30 cellular contexts compared by ENCODE assay signal in genomic region chr22:43242627-43243026, GRCh38.
"Had no signal": no experiment of that assay in that cellular context is flagged by ENCODE, and none has a peak within 500 bp of the region (broad histone marks: within the 10 kb centered on the region; RNA-seq: fewer than 3 reads in every experiment).

No MANE protein-coding gene starts in this region.

- H3K4me1 Mint-ChIP-seq: stimulated activated naive CD8-positive, alpha-beta T cell treated with anti-CD3 and anti-CD28 coated beads, Interleukin-15, amount 100 ng/mL, for 72 hours had no signal

- H3K27ac Mint-ChIP-seq: naive B cell; natural killer cell treated with Interleukin-12 subunit alpha and Interleukin-12 subunit beta and Interleukin-15 and Interleukin-18, amount 100 ng/mL, for 72 hours had no signal

- H3K4me2 ChIP-seq: hepatocyte, smooth muscle cell had no signal

- ATAC-seq: foreskin keratinocyte; gastroesophageal sphincter; heart left ventricle; left colon; lower lobe of right lung; natural killer cell treated with Interleukin-12 subunit alpha and Interleukin-12 subunit beta and Interleukin-15 and Interleukin-18, amount 100 ng/mL, for 72 hours; sciatic nerve; stimulated activated naive CD8-positive, alpha-beta T cell treated with anti-CD3 and anti-CD28 coated beads, Interleukin-15, amount 100 ng/mL, for 72 hours; upper lobe of right lung had no signal

- DNase-seq: dermis blood vessel endothelial cell; effector memory CD4-positive, alpha-beta T cell; foreskin keratinocyte; heart left ventricle; kidney glomerular epithelial cell; left colon; left ventricle myocardium inferior; lower lobe of right lung; naive B cell; nucleus accumbens; ovary; posterior cingulate gyrus; stimulated activated CD4-positive, alpha-beta T cell treated with anti-CD3 and anti-CD28 coated beads, Interleukin-12 subunit alpha, Interleukin-12 subunit beta, amount 100 ng/mL, for 4 hours; stimulated activated CD4-positive, alpha-beta T cell treated with anti-CD3 and anti-CD28 coated beads, Interleukin-1b, Interleukin-23, amount 100 ng/mL, for 48 hours; stimulated activated CD4-positive, alpha-beta T cell treated with anti-CD3 and anti-CD28 coated beads, Interleukin-4, amount 100 ng/mL, for 1 hour; stimulated activated CD8-positive, alpha-beta memory T cell treated with anti-CD3 and anti-CD28 coated beads, Interleukin-4, amount 100 ng/mL, for 48 hours; stimulated activated naive CD4-positive, alpha-beta T cell; stimulated activated naive CD8-positive, alpha-beta T cell treated with anti-CD3 and anti-CD28 coated beads, Interleukin-15, amount 100 ng/mL, for 72 hours; transverse colon; upper lobe of right lung; uterus had no signal

- H3K27me3 Mint-ChIP-seq: natural killer cell treated with Interleukin-12 subunit alpha and Interleukin-12 subunit beta and Interleukin-15 and Interleukin-18, amount 100 ng/mL, for 72 hours; stimulated activated naive CD8-positive, alpha-beta T cell treated with anti-CD3 and anti-CD28 coated beads, Interleukin-15, amount 100 ng/mL, for 72 hours had no signal

- H3K4me3 Mint-ChIP-seq: naive B cell; natural killer cell treated with Interleukin-12 subunit alpha and Interleukin-12 subunit beta and Interleukin-15 and Interleukin-18, amount 100 ng/mL, for 72 hours; neural crest cell; stimulated activated naive CD8-positive, alpha-beta T cell treated with anti-CD3 and anti-CD28 coated beads, Interleukin-15, amount 100 ng/mL, for 72 hours had no signal

- H3K36me3 Mint-ChIP-seq: naive B cell; natural killer cell treated with Interleukin-12 subunit alpha and Interleukin-12 subunit beta and Interleukin-15 and Interleukin-18, amount 100 ng/mL, for 72 hours had no signal

- H3K36me3 ChIP-seq: heart left ventricle, left ventricle myocardium inferior, lower lobe of right lung, ovary, suprapubic skin, transverse colon, upper lobe of right lung, uterus had no signal

- H3K9me3 Mint-ChIP-seq: naive B cell; natural killer cell treated with Interleukin-12 subunit alpha and Interleukin-12 subunit beta and Interleukin-15 and Interleukin-18, amount 100 ng/mL, for 72 hours; neural crest cell; stimulated activated naive CD8-positive, alpha-beta T cell treated with anti-CD3 and anti-CD28 coated beads, Interleukin-15, amount 100 ng/mL, for 72 hours had no signal

- H3K4me1 ChIP-seq: foreskin keratinocyte, suprapubic skin, transverse colon had no signal

- H2AFZ ChIP-seq: hepatocyte had no signal

- H3K4me3 ChIP-seq: coronary artery, esophagus muscularis mucosa, gastroesophageal sphincter, heart left ventricle, hepatocyte, left ventricle myocardium inferior, lower lobe of right lung, ovary, smooth muscle cell, suprapubic skin, transverse colon, upper lobe of right lung, uterus had no signal

- H3K27ac ChIP-seq: coronary artery, esophagus muscularis mucosa, foreskin keratinocyte, gastroesophageal sphincter, heart left ventricle, hepatocyte, left ventricle myocardium inferior, lower lobe of right lung, ovary, suprapubic skin, transverse colon, upper lobe of right lung, uterus had no signal

- H3K27me3 ChIP-seq: esophagus muscularis mucosa, foreskin keratinocyte, gastroesophageal sphincter, hepatocyte, ovary, suprapubic skin, transverse colon, upper lobe of right lung, uterus had no signal

- H3K9me3 ChIP-seq: esophagus muscularis mucosa, gastroesophageal sphincter, heart left ventricle, left ventricle myocardium inferior, lower lobe of right lung, ovary, suprapubic skin, transverse colon, upper lobe of right lung, uterus had no signal
